ENCODE assay signal across 1 cellular context in genomic region chr6:29975561-29975907, GRCh38.
TF ChIP-seq lines count a peak whose summit lies in the region.

No MANE protein-coding gene starts in this region.

TF ChIP-seq in SK-N-SH, 30 proteins besides CTCF, POLR2A, EP300 and RAD21 (continued from another document):
- TF ChIP-seq PBX3 (IDR thresholded peaks at IDR 0.05) (no peak), TEAD4 (IDR thresholded peaks at IDR 0.05; ENCODE audit: borderline replicate concordance, insufficient read depth) (no peak)
